In the genomic region with DNA sequence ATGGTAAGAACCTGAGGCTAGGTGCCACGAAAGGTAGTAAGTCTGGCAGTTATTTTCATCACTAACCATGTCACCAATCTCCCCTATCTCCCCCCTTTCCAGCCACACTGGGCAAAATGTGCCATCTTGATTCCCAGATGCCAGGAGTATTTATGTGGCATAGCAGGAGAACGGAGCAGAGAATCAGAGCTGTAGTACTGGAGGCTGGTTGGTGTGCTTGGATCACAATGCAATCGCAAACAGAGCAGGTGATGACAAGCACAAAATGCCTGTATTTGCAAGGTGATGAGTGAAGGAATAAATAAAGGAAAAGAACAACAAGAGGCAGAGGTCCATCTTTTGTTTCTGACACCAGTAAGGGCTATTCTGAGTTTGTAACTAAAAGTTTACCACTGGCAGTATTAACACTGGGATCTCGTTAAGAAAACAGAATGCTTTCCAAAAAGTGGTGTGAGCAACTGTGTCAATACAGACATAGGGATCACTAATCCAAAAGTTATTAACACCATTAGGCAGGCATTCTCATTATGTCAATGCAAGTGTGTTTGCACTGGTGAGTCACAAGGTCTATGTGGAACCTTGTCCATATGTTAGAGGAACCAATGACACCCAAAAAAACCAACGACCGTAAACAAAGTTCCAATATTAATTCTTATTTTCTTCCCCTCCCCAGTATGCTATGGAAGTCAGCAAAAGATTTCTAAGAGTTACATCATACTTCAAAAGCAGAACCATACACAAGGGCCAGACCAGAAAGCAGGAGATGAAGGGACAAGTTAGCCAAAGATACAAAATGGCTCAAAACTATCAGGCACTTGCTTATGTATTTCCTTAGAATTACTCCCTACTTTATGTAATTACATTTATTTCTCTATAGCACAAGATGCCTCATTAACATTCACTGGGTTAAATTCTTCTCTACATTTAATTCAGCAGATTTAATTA, we compare ENCODE assay signal across 10 cellular contexts.
A peak's percentile ranks its signal among the peaks of the same experiment; 100 is the strongest.
DNase-seq lines count a peak whose midpoint lies in the region; ATAC-seq and TF ChIP-seq lines count a peak whose summit lies in the region.
"Had no signal": no experiment of that assay in that cellular context is flagged by ENCODE, and none has a peak within 500 bp of the region (broad histone marks: within the 10 kb centered on the region; RNA-seq: fewer than 3 reads in every experiment).

No MANE protein-coding gene starts in this region.

- DNase-seq in CD8-positive, alpha-beta T cell, result no peak
- DNase-seq in MV-4-11 (lab: John Stamatoyannopoulos, UW) (peak; percentile 70), astrocyte of the spinal cord (ENCODE audit: low read depth, low spot score) (peak; percentile 32), mucosa of descending colon (no peak), NCI-H187 treated with DMSO at 0.1 percent for 48 hours (lab: John Stamatoyannopoulos, UW) (no peak), GM13976 (ENCODE audit: low spot score) (no peak)
- DNase-seq: activated naive CD4-positive, alpha-beta T cell treated with Interleukin-2 at 50 U/mL for 16 hours; stimulated activated CD4-positive, alpha-beta T cell treated with anti-CD3 and anti-CD28 coated beads, Interleukin-2, amount 100 ng/mL, for 24 hours had no signal

- H3K27ac ChIP-seq in CD8-positive, alpha-beta T cell (ENCODE audit: low read depth, low read length), result no peak overlapping the region

- POLR2A ChIA-PET in CD8-positive, alpha-beta T cell (lab: Charles Lee), result interaction anchor here (0.6 to 1.4 kb wide), 2 partner anchors 8 to 528 kb away, joined by 3 to 4 read pairs; no protein-coding TSS in a partner anchor

- no peak for ATAC-seq in CD8-positive, alpha-beta T cell
- ATAC-seq in mucosa of descending colon (peak; percentile 18), HG02642 (IDR thresholded peaks at IDR 0.05; ENCODE audit: poor library complexity, unreplicated experiment) (no peak), HG03280 (IDR thresholded peaks at IDR 0.05; ENCODE audit: unreplicated experiment) (no peak)

- intact Hi-C loops in CD8-positive, alpha-beta T cell (cut with DNase I, micrococcal nuclease), result loop anchor here in 1 of 2 experiments (5.0 kb wide), 1 partner anchor 35 kb away; no protein-coding TSS in a partner anchor
- intact Hi-C loops in mucosa of descending colon (cut with DNase I, micrococcal nuclease), result no loop called here

- peaks cover 86% of the 10 kb centered on the region for H3K4me1 Mint-ChIP-seq in CD8-positive, alpha-beta T cell (ENCODE audit: low read depth)

- H3K36me3 ChIP-seq in CD8-positive, alpha-beta T cell (ENCODE audit: insufficient read depth, low read length), result peaks cover 9% of the 10 kb centered on the region
- no peaks in the 10 kb centered on the region for H3K36me3 ChIP-seq in mucosa of descending colon (ENCODE audit: low read depth)

- no peak overlapping the region for H3K4me3 Mint-ChIP-seq in CD8-positive, alpha-beta T cell

- H3K9me3 Mint-ChIP-seq in CD8-positive, alpha-beta T cell, result no peaks in the 10 kb centered on the region

- H3K27me3 Mint-ChIP-seq in CD8-positive, alpha-beta T cell (ENCODE audit: low read depth), result no peaks in the 10 kb centered on the region

- H3K4me3 ChIP-seq in CD8-positive, alpha-beta T cell (ENCODE audit: low read depth, low read length), result no peak overlapping the region
- H3K4me3 ChIP-seq in astrocyte of the spinal cord (ENCODE audit: low read depth, low read length) (no peak overlapping the region), mucosa of descending colon (no peak overlapping the region)

- peaks cover 84% of the 10 kb centered on the region for H3K36me3 Mint-ChIP-seq in CD8-positive, alpha-beta T cell

- CTCF ChIA-PET in CD8-positive, alpha-beta T cell (lab: Charles Lee), result interaction anchor here (0.8 kb wide), 1 partner anchor 13 kb away, joined by 3 read pairs; no protein-coding TSS in a partner anchor

- peaks cover 32% of the 10 kb centered on the region for H3K4me1 ChIP-seq in CD8-positive, alpha-beta T cell (ENCODE audit: insufficient read depth, low read length)
- H3K4me1 ChIP-seq in mucosa of descending colon (ENCODE audit: low read depth), result peaks cover 33% of the 10 kb centered on the region

- TF ChIP-seq CTCF in CD8-positive, alpha-beta T cell (IDR thresholded peaks at IDR 0.05), result no peak
- TF ChIP-seq CTCF in astrocyte of the spinal cord (IDR thresholded peaks at IDR 0.05; ENCODE audit: low read depth, low read length) (no peak), mucosa of descending colon (IDR thresholded peaks at IDR 0.05) (no peak), GM13976 (IDR thresholded peaks at IDR 0.05; ENCODE audit: borderline replicate concordance, control extremely low read depth, extremely low read depth, insufficient read depth, missing control alignments) (no peak)

- in situ Hi-C loops in astrocyte of the spinal cord (cut with HindIII; ENCODE audit: low sequenced_read_pairs) (no loop called here), GM13976 (cut with MboI; ENCODE audit: low sequenced_read_pairs, unreplicated experiment) (no loop called here)

- H3K9me3 ChIP-seq in CD8-positive, alpha-beta T cell (ENCODE audit: low read length), result no peaks in the 10 kb centered on the region
- H3K9me3 ChIP-seq in mucosa of descending colon, result no peaks in the 10 kb centered on the region

- no peaks in the 10 kb centered on the region for H3K27me3 ChIP-seq in CD8-positive, alpha-beta T cell (ENCODE audit: insufficient read depth, low read length)

- peak overlapping the region; percentile 7 for H3K27ac Mint-ChIP-seq in CD8-positive, alpha-beta T cell

Comparison
In these comparisons a context has a peak if more than half of its experiments do, and no peak if none do; other contexts are left out.
1. DNase-seq: peak in MV-4-11 (single experiment) and astrocyte of the spinal cord (single experiment); none in CD8-positive, alpha-beta T cell (0 of 7), mucosa of descending colon (0 of 3), NCI-H187 treated with DMSO at 0.1 percent for 48 hours (single experiment) and GM13976 (single experiment).